8 cellular contexts compared by ENCODE assay signal in the genomic region with DNA sequence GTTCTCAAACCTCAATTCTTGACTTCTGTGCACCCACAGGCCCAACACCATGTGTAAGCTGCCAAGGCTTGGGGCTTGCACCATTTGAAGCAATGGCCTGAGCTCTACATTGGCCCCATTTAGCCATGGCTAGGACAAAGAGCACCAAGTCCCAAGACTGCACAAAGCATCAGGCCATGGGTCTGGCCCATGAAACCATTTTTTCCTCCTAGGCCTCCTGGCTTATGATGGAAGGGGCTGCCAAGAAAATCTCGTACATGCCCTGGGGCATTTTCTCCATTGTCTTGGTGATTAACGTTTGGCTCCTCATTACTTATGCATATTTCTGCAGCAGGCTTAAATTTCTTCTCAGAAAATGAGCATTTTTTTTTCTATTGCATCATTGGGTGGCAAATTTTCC.
"Had no signal": no experiment of that assay in that cellular context is flagged by ENCODE, and none has a peak within 500 bp of the region (broad histone marks: within the 10 kb centered on the region; RNA-seq: fewer than 3 reads in every experiment).

No MANE protein-coding gene starts in this region.

- H3K4me3 ChIP-seq: GM23338 had no signal

- DNase-seq: H9, HCEC 1CT, HFFc6 had no signal

- FAIRE-seq: H1, H54, HepG2 had no signal

- H3K27ac ChIP-seq: HL-60 had no signal

- ATAC-seq: GM23338, HepG2 had no signal
